ENCODE assay signal across 11 cellular contexts in the genomic region with DNA sequence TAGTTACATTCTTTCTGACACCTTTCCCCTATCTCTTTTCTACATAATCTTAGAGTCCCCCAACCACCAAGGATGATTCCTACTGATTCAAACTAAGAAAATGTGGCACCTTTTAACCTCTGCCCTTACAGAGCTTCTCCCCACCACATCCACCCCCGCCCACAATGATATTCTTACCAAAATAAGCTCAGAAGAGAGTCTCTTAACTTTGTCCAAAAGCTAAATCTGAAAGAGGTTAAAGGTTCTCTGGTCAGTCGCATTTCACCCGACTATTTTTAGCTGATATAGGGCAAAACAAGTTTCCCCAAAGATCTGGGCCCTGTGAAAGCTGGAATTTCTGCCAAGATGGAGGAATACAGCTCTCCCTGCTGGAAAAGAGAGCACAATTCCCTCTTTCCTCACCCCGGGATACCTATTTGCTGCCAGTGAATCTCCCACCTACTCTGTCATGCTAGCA.
DNase-seq lines count a peak whose midpoint lies in the region; ATAC-seq and TF ChIP-seq lines count a peak whose summit lies in the region.
"Had no signal": no experiment of that assay in that cellular context is flagged by ENCODE, and none has a peak within 500 bp of the region (broad histone marks: within the 10 kb centered on the region; RNA-seq: fewer than 3 reads in every experiment).

No MANE protein-coding gene starts in this region.

- H3K27me3 ChIP-seq in adrenal gland: no peaks in the 10 kb centered on the region
- no peaks in the 10 kb centered on the region for H3K27me3 ChIP-seq in lower lobe of right lung (ENCODE audit: low read depth)
- H3K27me3 ChIP-seq in testis: no peaks in the 10 kb centered on the region

- H3K36me3 ChIP-seq in adrenal gland (replicated peaks in 1 of 2) (no peaks in the 10 kb centered on the region), lower lobe of right lung (no peaks in the 10 kb centered on the region), testis (ENCODE audit: low read depth, missing control alignments) (no peaks in the 10 kb centered on the region)

- H3K9me3 ChIP-seq in adrenal gland (replicated peaks in 1 of 3) (no peaks in the 10 kb centered on the region), lower lobe of right lung (no peaks in the 10 kb centered on the region), testis (no peaks in the 10 kb centered on the region)

- TF ChIP-seq CTCF in adrenal gland (IDR thresholded peaks at IDR 0.05): no peak
- TF ChIP-seq CTCF in lower lobe of right lung (IDR thresholded peaks at IDR 0.05): no peak
- no peak for TF ChIP-seq CTCF in testis (IDR thresholded peaks at IDR 0.05)

- intact Hi-C loops in adrenal gland (cut with DNase I): no loop called here
- intact Hi-C loops in lower lobe of right lung (cut with DNase I): no loop called here
- intact Hi-C loops in testis (cut with DNase I; ENCODE audit: low total_unique reads): no loop called here

- 67 to 78% (median 72%) methylated on average over 4 of the region's 4 CpGs for WGBS in adrenal gland, 4 donors
- 52% methylated on average over 4 of the region's 4 CpGs for WGBS in testis, 2 donors

- H3K4me3 ChIP-seq in adrenal gland (no peak overlapping the region), lower lobe of right lung (no peak overlapping the region), testis (no peak overlapping the region)

- DNase-seq in activated naive CD4-positive, alpha-beta T cell treated with Interleukin-2 at 50 U/mL for 16 hours: peak; percentile 48
- DNase-seq in activated naive CD4-positive, alpha-beta T cell (lab: John Stamatoyannopoulos, UW): no peak
- DNase-seq in adrenal gland: peak in 2 of 7 donors; percentile 7 to 45
- no peak for DNase-seq in lower lobe of right lung
- no peak for DNase-seq in testis
- DNase-seq in GM19238 (ENCODE audit: insufficient read length, low spot score): no peak
- no peak for DNase-seq in NK-92 (lab: John Stamatoyannopoulos, UW; ENCODE audit: unreplicated experiment)
- DNase-seq in NOMO-1 treated with DMSO at 0.1 percent for 48 hours (lab: John Stamatoyannopoulos, UW; ENCODE audit: unreplicated experiment): no peak
- DNase-seq: C1 segment of cervical spinal cord, MV-4-11, small intestine had no signal

- H3K27ac ChIP-seq in adrenal gland (peak overlapping the region in 3 of 5 donors; percentile 3 to 53 (median 46)), lower lobe of right lung (peak overlapping the region; percentile 42), testis (peak overlapping the region; percentile 22 to 70)

- H3K4me1 ChIP-seq in adrenal gland (replicated peaks in 1 of 2): peaks cover 0 to 47% of the 10 kb centered on the region in 2 donors
- H3K4me1 ChIP-seq in lower lobe of right lung: peaks cover 57% of the 10 kb centered on the region
- peaks cover 32% of the 10 kb centered on the region for H3K4me1 ChIP-seq in testis

- ATAC-seq in lower lobe of right lung: no peak

- TF ChIP-seq POLR2A in adrenal gland (IDR thresholded peaks at IDR 0.05) (no peak), testis (IDR thresholded peaks at IDR 0.05) (no peak)
